ENCODE assay signal across 16 cellular contexts in the genomic region with DNA sequence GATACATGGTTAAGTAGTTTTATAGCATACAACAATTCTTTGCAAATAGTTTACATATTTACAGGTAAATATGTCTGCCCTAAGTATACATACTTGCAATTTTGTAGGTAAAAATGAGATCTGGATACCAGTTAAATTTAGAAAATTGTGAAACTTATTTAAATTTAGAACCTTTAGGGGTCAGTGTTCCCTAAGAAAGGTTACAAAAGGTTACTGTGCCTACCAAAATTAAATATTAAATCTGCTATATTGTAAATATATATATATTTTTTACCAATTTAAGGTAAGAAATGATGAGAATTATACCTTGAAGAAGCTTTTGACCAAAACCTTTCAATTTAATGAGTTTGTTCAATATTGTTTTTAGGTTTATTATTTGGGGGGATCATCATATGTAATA. TPM values are rescaled to one million over a fixed set of nuclear protein-coding genes. Genes with fewer than 3 reads are reported as not detected.
DNase-seq lines count a peak whose midpoint lies in the region; ATAC-seq, FAIRE-seq and TF ChIP-seq lines count a peak whose summit lies in the region.
"Had no signal": no experiment of that assay in that cellular context is flagged by ENCODE, and none has a peak within 500 bp of the region (broad histone marks: within the 10 kb centered on the region; RNA-seq: fewer than 3 reads in every experiment).

No MANE protein-coding gene starts in this region.

- H2AFZ ChIP-seq in hepatocyte: no peak overlapping the region

- no peaks in the 10 kb centered on the region for H4K20me1 ChIP-seq in hepatocyte (ENCODE audit: insufficient read depth, poor library complexity, severe bottlenecking)

- H3K9me3 ChIP-seq in hepatocyte (ENCODE audit: low read depth): no peaks in the 10 kb centered on the region
- H3K9me3 ChIP-seq: left lung had no signal

- H3K36me3 Mint-ChIP-seq in HFFc6 (ENCODE audit: low read depth): no peaks in the 10 kb centered on the region
- H3K36me3 Mint-ChIP-seq: CD4-positive, CD25-positive, alpha-beta regulatory T cell had no signal

- no peak overlapping the region for H3K4me3 Mint-ChIP-seq in HFFc6
- H3K4me3 Mint-ChIP-seq: CD4-positive, CD25-positive, alpha-beta regulatory T cell; T-helper 17 cell had no signal

- no peak overlapping the region for H3K4me3 ChIP-seq in hepatocyte
- H3K4me3 ChIP-seq: dorsolateral prefrontal cortex, left lung had no signal

- H3K4me1 ChIP-seq in hepatocyte (ENCODE audit: insufficient read depth): no peaks in the 10 kb centered on the region
- H3K4me1 ChIP-seq: left lung had no signal

- no peak for ATAC-seq in HG03342 (IDR thresholded peaks at IDR 0.05; ENCODE audit: unreplicated experiment)
- ATAC-seq: left lung, T-helper 17 cell had no signal

- no peaks in the 10 kb centered on the region for H3K9me2 ChIP-seq in hepatocyte (replicated peaks; ENCODE audit: insufficient read depth)

- no peak for FAIRE-seq in D721Med (lab: Jason Lieb, UNC)
- FAIRE-seq: GM12892 had no signal

- H3K27me3 ChIP-seq in hepatocyte: no peaks in the 10 kb centered on the region
- H3K27me3 ChIP-seq: dorsolateral prefrontal cortex, left lung had no signal

- H3K27ac ChIP-seq in hepatocyte: no peak overlapping the region
- H3K27ac ChIP-seq: dorsolateral prefrontal cortex, left lung had no signal

- H3K4me2 ChIP-seq in hepatocyte: no peak overlapping the region

- H3K27ac Mint-ChIP-seq in HFFc6: no peak overlapping the region
- H3K27ac Mint-ChIP-seq: CD4-positive, CD25-positive, alpha-beta regulatory T cell; T-helper 17 cell had no signal

- H3K36me3 ChIP-seq in hepatocyte (replicated peaks; ENCODE audit: insufficient read depth, low read depth): no peaks in the 10 kb centered on the region
- H3K36me3 ChIP-seq: left lung had no signal

- H3K27me3 Mint-ChIP-seq in HFFc6 (ENCODE audit: insufficient read depth): no peaks in the 10 kb centered on the region; the same call in none of the 2 replicates
- H3K27me3 Mint-ChIP-seq: CD4-positive, CD25-positive, alpha-beta regulatory T cell; T-helper 17 cell had no signal

- peaks cover 7% of the 10 kb centered on the region for H3K79me2 ChIP-seq in hepatocyte

- H3K9me3 Mint-ChIP-seq in HFFc6: no peaks in the 10 kb centered on the region
- H3K9me3 Mint-ChIP-seq: CD4-positive, CD25-positive, alpha-beta regulatory T cell had no signal

- peaks cover 13% of the 10 kb centered on the region for H3K4me1 Mint-ChIP-seq in HFFc6 (ENCODE audit: low read depth)
- H3K4me1 Mint-ChIP-seq: CD4-positive, CD25-positive, alpha-beta regulatory T cell; T-helper 17 cell had no signal

- TF ChIP-seq CTCF in D721Med (IDR thresholded peaks at IDR 0.05; ENCODE audit: insufficient read depth, missing control alignments): peak; percentile 21
- TF ChIP-seq CTCF in HFFc6 (IDR thresholded peaks at IDR 0.05): peak; percentile 52; the same call in 1 of the 2 replicates
- peak; percentile 31 for TF ChIP-seq CTCF in hepatocyte (IDR thresholded peaks at IDR 0.05; ENCODE audit: poor library complexity)

- DNase-seq in D721Med (ENCODE audit: insufficient read length, low spot score): no peak
- no peak for DNase-seq in HFFc6
- DNase-seq in NCI-H774 (lab: John Stamatoyannopoulos, UW): peak; percentile 50
- DNase-seq in hepatocyte (ENCODE audit: low spot score): no peak
- DNase-seq in anterior cingulate cortex (lab: John Stamatoyannopoulos, UW): no peak
- no peak for DNase-seq in NCI-H2107 (lab: John Stamatoyannopoulos, UW)
- DNase-seq: activated CD8-positive, alpha-beta memory T cell treated with anti-CD3 and anti-CD28 coated beads, Interleukin-2, amount 50 U/mL, for 4 hours; activated naive CD4-positive, alpha-beta T cell treated with Interleukin-2 at 50 U/mL for 16 hours; CD4-positive, CD25-positive, alpha-beta regulatory T cell; dorsolateral prefrontal cortex; left lung; NCI-H524; stimulated activated CD4-positive, alpha-beta T cell treated with anti-CD3 and anti-CD28 coated beads, Interleukin-15, amount 100 ng/mL, for 24 hours; T-helper 17 cell had no signal

RNA-seq across cellular contexts. Expression of a gene that starts 54.0 kb away (rescaled TPM):
- total RNA-seq in HFFc6 (2021; fragmentation: NEBNext Ultra II Directional; extraction: Animal tissue kit (Norgen Biotek cat#: 25700)): 1 to 10 TPM; 6.5 to 7.7 (median 6.8) TPM
- 12.2 and 16.6 TPM in 2 replicates for total RNA-seq in hepatocyte
- polyA plus RNA-seq in hepatocyte: 2.6 and 6.9 TPM in 2 replicates
- total RNA-seq: CD4-positive, CD25-positive, alpha-beta regulatory T cell had no signal
- polyA plus RNA-seq: CD4-positive, CD25-positive, alpha-beta regulatory T cell had no signal
